In genomic region chrX:153495903-153496629, GRCh38 we compare ENCODE assay signal across 17 cellular contexts. TPM values are rescaled to one million over a fixed set of nuclear protein-coding genes. Genes with fewer than 3 reads are reported as not detected.
DNase-seq lines count a peak whose midpoint lies in the region; ATAC-seq and TF ChIP-seq lines count a peak whose summit lies in the region.
"Had no signal": no experiment of that assay in that cellular context is flagged by ENCODE, and none has a peak within 500 bp of the region (broad histone marks: within the 10 kb centered on the region; RNA-seq: fewer than 3 reads in every experiment).

No MANE protein-coding gene starts in this region.

- no peaks in the 10 kb centered on the region for H3K9me3 ChIP-seq in SK-N-SH
- no peaks in the 10 kb centered on the region for H3K9me3 ChIP-seq in smooth muscle cell (replicated peaks; ENCODE audit: low read depth)
- H3K9me3 ChIP-seq: pancreas had no signal

- peaks cover 8% of the 10 kb centered on the region for H3F3A ChIP-seq in SK-N-SH (replicated peaks; ENCODE audit: insufficient read depth)
- no peaks in the 10 kb centered on the region for H3F3A ChIP-seq in smooth muscle cell (ENCODE audit: low read depth)

- H3K4me2 ChIP-seq in SK-N-SH (peak overlapping the region; percentile 68; the same call in 1 of the 2 replicates), smooth muscle cell (peak overlapping the region; percentile 87)

- no peak overlapping the region for H2AFZ ChIP-seq in SK-N-SH (ENCODE audit: low read depth)
- no peak overlapping the region for H2AFZ ChIP-seq in smooth muscle cell (ENCODE audit: low read depth)

- POLR2A ChIA-PET in SK-N-SH (lab: Yijun Ruan, JAX) = no interaction called here

- no peaks in the 10 kb centered on the region for H3K9me2 ChIP-seq in SK-N-SH

- peak; percentile 38 for DNase-seq in EH (ENCODE audit: low read depth)
- DNase-seq in SK-N-SH = no peak
- no peak for DNase-seq in fibroblast of pulmonary artery (ENCODE audit: low read depth)
- DNase-seq in smooth muscle cell (lab: John Stamatoyannopoulos, UW; ENCODE audit: unreplicated experiment) = no peak
- DNase-seq in germinal center (ENCODE audit: low spot score) = no peak
- no peak for DNase-seq in GM19240 (ENCODE audit: insufficient read length, low spot score)
- DNase-seq: CD8-positive, alpha-beta memory T cell; cortex of kidney; GDM1; MM.1S; NCI-H2029 treated with DMSO at 0.1 percent for 48 hours; NCI-H774; pancreas; RPMI8226; T-helper 17 cell had no signal

- 0 out of 2 replicates have a peak, but pooled peaks cover 10% of the 10 kb centered on the region for H4K20me1 ChIP-seq in SK-N-SH (ENCODE audit: insufficient read depth)
- H4K20me1 ChIP-seq in smooth muscle cell (ENCODE audit: low read depth) = peaks cover 48% of the 10 kb centered on the region

- WGBS in SK-N-SH (ENCODE audit: low lambda C conversion rate) = 73% methylated on average over 11 of the region's 18 CpGs
- WGBS in smooth muscle cell (ENCODE audit: low lambda C conversion rate) = 76% methylated on average over 18 of the region's 18 CpGs

- ATAC-seq in GM21367 (IDR thresholded peaks at IDR 0.05; ENCODE audit: unreplicated experiment) = no peak
- ATAC-seq: T-helper 17 cell had no signal

- H3K79me2 ChIP-seq in SK-N-SH (ENCODE audit: insufficient read depth) (no peaks in the 10 kb centered on the region), smooth muscle cell (ENCODE audit: low read depth) (peaks cover 41% of the 10 kb centered on the region)

- no peaks in the 10 kb centered on the region for H3K27me3 ChIP-seq in SK-N-SH (ENCODE audit: insufficient read depth)
- H3K27me3 ChIP-seq in smooth muscle cell (ENCODE audit: low read depth) = no peaks in the 10 kb centered on the region

- peaks cover 8 to 44% of the 10 kb centered on the region in 2 experiments; a peak in 1 of 4 replicates for H3K4me1 ChIP-seq in SK-N-SH (ENCODE audit: control insufficient read depth in 1 of 2, insufficient read depth in 2 of 2, low read depth in 1 of 2, low read length in 1 of 2)
- peaks cover 5% of the 10 kb centered on the region for H3K4me1 ChIP-seq in smooth muscle cell (ENCODE audit: low read depth)
- H3K4me1 ChIP-seq: pancreas had no signal

- peak overlapping the region in 1 of 2 experiments; percentile 39; a peak in 2 of 4 replicates for H3K4me3 ChIP-seq in SK-N-SH (ENCODE audit: low read depth in 2 of 2, low read length in 1 of 2)
- H3K4me3 ChIP-seq in fibroblast of pulmonary artery (replicated peaks; ENCODE audit: low read depth, low read length) = peak overlapping the region; percentile 69
- peak overlapping the region; percentile 55 for H3K4me3 ChIP-seq in smooth muscle cell

- TF ChIP-seq CTCF in SK-N-SH (IDR thresholded peaks at IDR 0.05) (no peak), fibroblast of pulmonary artery (IDR thresholded peaks at IDR 0.05; ENCODE audit: low read length, missing control alignments) (no peak), smooth muscle cell (IDR thresholded peaks at IDR 0.05; ENCODE audit: borderline replicate concordance, insufficient read depth, poor library complexity, severe bottlenecking) (no peak)

- TF ChIP-seq EP300 in SK-N-SH (IDR thresholded peaks at IDR 0.05; ENCODE audit: borderline replicate concordance in 1 of 2, low read depth in 1 of 2, low read length in 1 of 2) = no peak

- CTCF ChIA-PET in SK-N-SH (lab: Yijun Ruan, JAX) = interaction anchor here (1.1 to 7.0 kb wide), 4 partner anchors 11 to 35 kb away, joined by 3 to 70 read pairs (median 10); partner anchors contain the start of gene HAUS7

- H3K9ac ChIP-seq in SK-N-SH (no peak overlapping the region), smooth muscle cell (ENCODE audit: low read depth) (no peak overlapping the region)

- H3K27ac ChIP-seq in SK-N-SH (ENCODE audit: low read depth in 2 of 2, low read length in 1 of 2) (no peak overlapping the region), smooth muscle cell (ENCODE audit: low read depth) (no peak overlapping the region)
- H3K27ac ChIP-seq: pancreas had no signal

- H3K36me3 ChIP-seq in SK-N-SH (replicated peaks in 1 of 2; ENCODE audit: control insufficient read depth in 1 of 2, insufficient read depth in 2 of 2, low read length in 1 of 2) (no peaks in the 10 kb centered on the region), smooth muscle cell (ENCODE audit: low read depth) (no peaks in the 10 kb centered on the region)
- H3K36me3 ChIP-seq: pancreas had no signal

- no peak for TF ChIP-seq RAD21 in SK-N-SH (IDR thresholded peaks at IDR 0.05; ENCODE audit: low read length)

TF ChIP-seq in SK-N-SH, 30 proteins besides CTCF, POLR2A, EP300 and RAD21 (continues in another document):
- TF ChIP-seq GABPA (IDR thresholded peaks at IDR 0.05; ENCODE audit: low read depth) = no peak
- no peak for TF ChIP-seq MEF2A (IDR thresholded peaks at IDR 0.05; ENCODE audit: borderline replicate concordance, low read depth)
- TF ChIP-seq TCF12 (IDR thresholded peaks at IDR 0.05) = no peak
- TF ChIP-seq RCOR1 (IDR thresholded peaks at IDR 0.05; ENCODE audit: low read length) = no peak
- TF ChIP-seq, protein P1, sequence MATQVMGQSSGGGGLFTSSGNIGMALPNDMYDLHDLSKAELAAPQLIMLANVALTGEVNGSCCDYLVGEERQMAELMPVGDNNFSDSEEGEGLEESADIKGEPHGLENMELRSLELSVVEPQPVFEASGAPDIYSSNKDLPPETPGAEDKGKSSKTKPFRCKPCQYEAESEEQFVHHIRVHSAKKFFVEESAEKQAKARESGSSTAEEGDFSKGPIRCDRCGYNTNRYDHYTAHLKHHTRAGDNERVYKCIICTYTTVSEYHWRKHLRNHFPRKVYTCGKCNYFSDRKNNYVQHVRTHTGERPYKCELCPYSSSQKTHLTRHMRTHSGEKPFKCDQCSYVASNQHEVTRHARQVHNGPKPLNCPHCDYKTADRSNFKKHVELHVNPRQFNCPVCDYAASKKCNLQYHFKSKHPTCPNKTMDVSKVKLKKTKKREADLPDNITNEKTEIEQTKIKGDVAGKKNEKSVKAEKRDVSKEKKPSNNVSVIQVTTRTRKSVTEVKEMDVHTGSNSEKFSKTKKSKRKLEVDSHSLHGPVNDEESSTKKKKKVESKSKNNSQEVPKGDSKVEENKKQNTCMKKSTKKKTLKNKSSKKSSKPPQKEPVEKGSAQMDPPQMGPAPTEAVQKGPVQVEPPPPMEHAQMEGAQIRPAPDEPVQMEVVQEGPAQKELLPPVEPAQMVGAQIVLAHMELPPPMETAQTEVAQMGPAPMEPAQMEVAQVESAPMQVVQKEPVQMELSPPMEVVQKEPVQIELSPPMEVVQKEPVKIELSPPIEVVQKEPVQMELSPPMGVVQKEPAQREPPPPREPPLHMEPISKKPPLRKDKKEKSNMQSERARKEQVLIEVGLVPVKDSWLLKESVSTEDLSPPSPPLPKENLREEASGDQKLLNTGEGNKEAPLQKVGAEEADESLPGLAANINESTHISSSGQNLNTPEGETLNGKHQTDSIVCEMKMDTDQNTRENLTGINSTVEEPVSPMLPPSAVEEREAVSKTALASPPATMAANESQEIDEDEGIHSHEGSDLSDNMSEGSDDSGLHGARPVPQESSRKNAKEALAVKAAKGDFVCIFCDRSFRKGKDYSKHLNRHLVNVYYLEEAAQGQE (IDR thresholded peaks at IDR 0.05; ENCODE audit: low read depth, low read length) = no peak
- no peak for TF ChIP-seq POLR2AphosphoS5 (IDR thresholded peaks at IDR 0.05; ENCODE audit: low read depth, low read length)
- TF ChIP-seq, protein P2, sequence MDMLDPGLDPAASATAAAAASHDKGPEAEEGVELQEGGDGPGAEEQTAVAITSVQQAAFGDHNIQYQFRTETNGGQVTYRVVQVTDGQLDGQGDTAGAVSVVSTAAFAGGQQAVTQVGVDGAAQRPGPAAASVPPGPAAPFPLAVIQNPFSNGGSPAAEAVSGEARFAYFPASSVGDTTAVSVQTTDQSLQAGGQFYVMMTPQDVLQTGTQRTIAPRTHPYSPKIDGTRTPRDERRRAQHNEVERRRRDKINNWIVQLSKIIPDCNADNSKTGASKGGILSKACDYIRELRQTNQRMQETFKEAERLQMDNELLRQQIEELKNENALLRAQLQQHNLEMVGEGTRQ (IDR thresholded peaks at IDR 0.05; ENCODE audit: borderline replicate concordance, low read depth, low read length) = no peak
- no peak for TF ChIP-seq FOXM1 (IDR thresholded peaks at IDR 0.05; ENCODE audit: low read depth)
- no peak for TF ChIP-seq MAX (IDR thresholded peaks at IDR 0.05; ENCODE audit: low read depth)
- TF ChIP-seq, protein P3, sequence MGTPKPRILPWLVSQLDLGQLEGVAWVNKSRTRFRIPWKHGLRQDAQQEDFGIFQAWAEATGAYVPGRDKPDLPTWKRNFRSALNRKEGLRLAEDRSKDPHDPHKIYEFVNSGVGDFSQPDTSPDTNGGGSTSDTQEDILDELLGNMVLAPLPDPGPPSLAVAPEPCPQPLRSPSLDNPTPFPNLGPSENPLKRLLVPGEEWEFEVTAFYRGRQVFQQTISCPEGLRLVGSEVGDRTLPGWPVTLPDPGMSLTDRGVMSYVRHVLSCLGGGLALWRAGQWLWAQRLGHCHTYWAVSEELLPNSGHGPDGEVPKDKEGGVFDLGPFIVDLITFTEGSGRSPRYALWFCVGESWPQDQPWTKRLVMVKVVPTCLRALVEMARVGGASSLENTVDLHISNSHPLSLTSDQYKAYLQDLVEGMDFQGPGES (IDR thresholded peaks at IDR 0.05; ENCODE audit: low read depth, low read length) = no peak
- no peak for TF ChIP-seq CHD2 (IDR thresholded peaks at IDR 0.05; ENCODE audit: low read length, partially characterized antibody)

RNA-seq across cellular contexts. Expression of gene BGN, which starts 1.3 kb away (rescaled TPM):
- polyA plus RNA-seq in SK-N-SH (2012; rRNA removed) (15.2 and 28.9 TPM in 2 replicates), smooth muscle cell (387 and 621 TPM in 2 replicates)
- polyA plus RNA-seq in SK-N-SH (2012; cell fraction: cytosol; rRNA removed) = 15.1 and 23.4 TPM in 2 replicates
- 14.3 and 14.9 TPM in 2 replicates for polyA plus RNA-seq in SK-N-SH (2012; cell fraction: nucleus; rRNA removed)
- 262 and 298 TPM in 2 replicates for total RNA-seq in smooth muscle cell
- total RNA-seq: CD8-positive, alpha-beta memory T cell; T-helper 17 cell had no signal
- polyA plus RNA-seq: CD8-positive, alpha-beta memory T cell had no signal

RNA-seq across cellular contexts. Expression of gene ATP2B3, which starts 21.4 kb away (rescaled TPM):
- polyA plus RNA-seq in SK-N-SH (2012; rRNA removed) (0.16 and 0.18 TPM in 2 replicates), smooth muscle cell (0.05 and 0.31 TPM in 2 replicates)
- 0.06 and 0.41 TPM in 2 replicates for polyA plus RNA-seq in SK-N-SH (2012; cell fraction: cytosol; rRNA removed)
- polyA plus RNA-seq in SK-N-SH (2012; cell fraction: nucleus; rRNA removed) = 0.38 and 0.42 TPM in 2 replicates
- total RNA-seq in smooth muscle cell = 0.22 TPM in 2 replicates
- total RNA-seq: CD8-positive, alpha-beta memory T cell; T-helper 17 cell had no signal
- polyA plus RNA-seq: CD8-positive, alpha-beta memory T cell; esophagus had no signal

RNA-seq across cellular contexts. Expression of gene HAUS7, which starts 25.7 kb away (rescaled TPM):
- 27.1 and 39.7 TPM in 2 replicates for polyA plus RNA-seq in SK-N-SH (2012; rRNA removed)
- 14.1 and 18.8 TPM in 2 replicates for polyA plus RNA-seq in SK-N-SH (2012; cell fraction: cytosol; rRNA removed)
- 110 and 150 TPM in 2 replicates for polyA plus RNA-seq in SK-N-SH (2012; cell fraction: nucleus; rRNA removed)
- total RNA-seq in smooth muscle cell = 8.9 and 18.5 TPM in 2 replicates
- 26.1 and 27.4 TPM in 2 replicates for polyA plus RNA-seq in smooth muscle cell

RNA-seq across cellular contexts. Expression of gene TREX2, which starts 50.2 kb away (rescaled TPM):
- 0.76 and 0.78 TPM in 2 replicates for polyA plus RNA-seq in SK-N-SH (2012; rRNA removed)
- polyA plus RNA-seq in SK-N-SH (2012; cell fraction: cytosol; rRNA removed) = 0.08 and 0.20 TPM in 2 replicates
- polyA plus RNA-seq in SK-N-SH (2012; cell fraction: nucleus; rRNA removed) = 4.0 and 6.6 TPM in 2 replicates
- total RNA-seq in smooth muscle cell = 1.3 and 4.0 TPM in 2 replicates
- polyA plus RNA-seq in smooth muscle cell = 0.41 and 2.5 TPM in 2 replicates

Comparison
In these comparisons a context has a peak if more than half of its experiments do, and no peak if none do; other contexts are left out.
1. RNA of gene BGN, which starts 1.3 kb away (polyA plus RNA-seq): 387 to 621 TPM in smooth muscle cell; 14.3 to 28.9 TPM in SK-N-SH; every median in the first group is over 10 times any median in the second.